9 cellular contexts compared by ENCODE assay signal in genomic region chr14:92568621-92569479, GRCh38. TPM values are rescaled to one million over a fixed set of nuclear protein-coding genes. Genes with fewer than 3 reads are reported as not detected.
DNase-seq lines count a peak whose midpoint lies in the region; ATAC-seq and TF ChIP-seq lines count a peak whose summit lies in the region.
"Had no signal": no experiment of that assay in that cellular context is flagged by ENCODE, and none has a peak within 500 bp of the region (broad histone marks: within the 10 kb centered on the region; RNA-seq: fewer than 3 reads in every experiment).

No MANE protein-coding gene starts in this region.

- H3K4me1 ChIP-seq in tibial artery: peaks cover 0 to 20% (median 12%) of the 10 kb centered on the region in 4 donors

- DNase-seq in GM13977 (ENCODE audit: low spot score): peak; percentile 55
- DNase-seq in GM20000 (ENCODE audit: low spot score): peak; percentile 64
- DNase-seq in left cardiac atrium: peak; percentile 26
- no peak for DNase-seq in NCI-H510A treated with DMSO at 0.1 percent for 48 hours (lab: John Stamatoyannopoulos, UW)
- no peak for DNase-seq in UCSD-AML1 (lab: John Stamatoyannopoulos, UW; ENCODE audit: unreplicated experiment)
- DNase-seq in NCI-H2171 treated with DMSO at 0.1 percent for 48 hours (lab: John Stamatoyannopoulos, UW): no peak
- no peak for DNase-seq in tibial artery

- no peak overlapping the region for H3K4me3 ChIP-seq in tibial artery

- H3K27ac ChIP-seq in tibial artery: no peak overlapping the region

- intact Hi-C loops in left cardiac atrium (cut with DNase I) (no loop called here), tibial artery (cut with DNase I; ENCODE audit: low total_unique reads) (no loop called here)

- H3K36me3 ChIP-seq in tibial artery: peaks cover 5 to 17% (median 15%) of the 10 kb centered on the region in 3 donors

- ATAC-seq in HG03457 (IDR thresholded peaks at IDR 0.05; ENCODE audit: unreplicated experiment) (peak; percentile 66), left cardiac atrium (peak; percentile 86 to 88)
- ATAC-seq: Panc1 had no signal

- no peaks in the 10 kb centered on the region for H3K9me3 ChIP-seq in tibial artery

- in situ Hi-C loops in GM13977 (cut with MboI; ENCODE audit: low pct_unique_long_range_greater_than_20kb, low sequenced_read_pairs, unreplicated experiment): no loop called here

- TF ChIP-seq CTCF in GM13977 (IDR thresholded peaks at IDR 0.05; ENCODE audit: extremely low read depth, insufficient read depth, missing control alignments) (no peak), GM20000 (IDR thresholded peaks at IDR 0.05; ENCODE audit: extremely low read depth, missing control alignments) (no peak), tibial artery (IDR thresholded peaks at IDR 0.05) (no peak)

- no peaks in the 10 kb centered on the region for H3K27me3 ChIP-seq in tibial artery

RNA-seq across cellular contexts. Expression of gene RIN3, which starts 55.3 kb away (rescaled TPM):
- 10 to 100 TPM; 19.1 to 19.9 TPM for total RNA-seq in left cardiac atrium

Comparison
In these comparisons a context has a peak if more than half of its experiments do, and no peak if none do; other contexts are left out.
1. DNase-seq: peak in GM13977 (single experiment), GM20000 (single experiment) and left cardiac atrium (single experiment); none in NCI-H510A treated with DMSO at 0.1 percent for 48 hours (single experiment), UCSD-AML1 (single experiment), NCI-H2171 treated with DMSO at 0.1 percent for 48 hours (single experiment) and tibial artery (0 of 2).